In genomic region chr7:130982160-130982638, GRCh38 we compare ENCODE assay signal across 8 cellular contexts.
A peak's percentile ranks its signal among the peaks of the same experiment; 100 is the strongest.
DNase-seq lines count a peak whose midpoint lies in the region; FAIRE-seq and TF ChIP-seq lines count a peak whose summit lies in the region.

No MANE protein-coding gene starts in this region.

- H3K9me3 ChIP-seq in A673 (ENCODE audit: low read depth, low read length, poor library complexity, severe bottlenecking) (no peaks in the 10 kb centered on the region), esophagus squamous epithelium (no peaks in the 10 kb centered on the region), neutrophil (no peaks in the 10 kb centered on the region)

- H3K27me3 ChIP-seq in A673 (replicated peaks; ENCODE audit: insufficient read depth, low read depth, low read length, poor library complexity) = no peaks in the 10 kb centered on the region
- H3K27me3 ChIP-seq in esophagus squamous epithelium = no peaks in the 10 kb centered on the region
- no peaks in the 10 kb centered on the region for H3K27me3 ChIP-seq in neutrophil

- no TSS peak for BruUV-seq in A673 (replicated peaks; lab: Mats Ljungman, UMichigan)

- no peak for FAIRE-seq in HTR-8/SVneo (lab: Jason Lieb, UNC)

- TF ChIP-seq POLR2A in esophagus squamous epithelium (IDR thresholded peaks at IDR 0.05) = no peak

- TF ChIP-seq CTCF in A673 (conservative IDR thresholded peaks at IDR 0.05; ENCODE audit: low read depth, low read length) (peak; percentile 92), GM12865 (IDR thresholded peaks at IDR 0.05; ENCODE audit: insufficient read depth, low read depth, low read length, missing control alignments) (peak; percentile 73), esophagus squamous epithelium (IDR thresholded peaks at IDR 0.05) (peak; percentile 30 to 81 (median 64)), neutrophil (IDR thresholded peaks at IDR 0.05) (peak; percentile 64)

- 17 to 19% methylated on average over 3 of the region's 3 CpGs for WGBS in esophagus squamous epithelium, 2 donors

- H3K4me1 ChIP-seq in A673 (ENCODE audit: insufficient read depth, low read length, poor library complexity, severe bottlenecking) (peaks cover 26% of the 10 kb centered on the region), esophagus squamous epithelium (peaks cover 22 to 61% (median 25%) of the 10 kb centered on the region in 3 donors), neutrophil (ENCODE audit: control insufficient read depth in 1 of 2, insufficient read depth in 1 of 2, low read depth in 1 of 2, low read length in 1 of 2) (peaks cover 0 to 5% of the 10 kb centered on the region in 2 experiments)

- no peak overlapping the region for H3K4me3 ChIP-seq in A673 (ENCODE audit: low read depth, low read length, poor library complexity, severe bottlenecking)
- H3K4me3 ChIP-seq in GM12865 (ENCODE audit: low read depth, low read length) = no peak overlapping the region
- no peak overlapping the region for H3K4me3 ChIP-seq in esophagus squamous epithelium
- H3K4me3 ChIP-seq in neutrophil (ENCODE audit: low read depth in 1 of 2, low read length in 1 of 2) = no peak overlapping the region

- POLR2A ChIA-PET in A673 (lab: Charles Lee; ENCODE audit: low non-redundant PET) = no interaction called here

- intact Hi-C loops in A673 (cut with micrococcal nuclease; ENCODE audit: unreplicated experiment) = no loop called here
- intact Hi-C loops in esophagus squamous epithelium (cut with DNase I) = no loop called here

- H3K36me3 ChIP-seq in A673 (ENCODE audit: insufficient read depth, low read length, poor library complexity, severe bottlenecking) (no peaks in the 10 kb centered on the region), esophagus squamous epithelium (peaks cover 0 to 9% (median 6%) of the 10 kb centered on the region in 3 donors), neutrophil (peaks cover 42% of the 10 kb centered on the region)

- DNase-seq in A673 (ENCODE audit: low spot score) (peak; percentile 59), GM12865 (ENCODE audit: low read depth) (peak; percentile 71), HTR-8/SVneo (ENCODE audit: insufficient read length, low spot score) (peak; percentile 38), RPMI8226 (peak; percentile 40), esophagus squamous epithelium (lab: John Stamatoyannopoulos, UW) (no peak)
- DNase-seq in stimulated activated CD4-positive, alpha-beta T cell treated with anti-CD3 and anti-CD28 coated beads, Interleukin-2, amount 100 ng/mL, for 48 hours = no peak
- DNase-seq in stimulated activated CD4-positive, alpha-beta T cell treated with anti-CD3 and anti-CD28 coated beads, Interleukin-1b, Interleukin-23, amount 100 ng/mL, for 48 hours = no peak

- CTCF ChIA-PET in A673 (lab: Charles Lee) = interaction anchor here (0.5 to 1.4 kb wide), 4 partner anchors 12 to 58 kb away, joined by 3 to 4 read pairs (median 4); no protein-coding TSS in a partner anchor

- no peak overlapping the region for H3K27ac ChIP-seq in A673 (ENCODE audit: low read depth, low read length, poor library complexity, severe bottlenecking)
- H3K27ac ChIP-seq in esophagus squamous epithelium = peak overlapping the region in 2 of 4 donors; percentile 15 to 16
- peak overlapping the region; percentile 50 for H3K27ac ChIP-seq in neutrophil

Comparison
In these comparisons a context has a peak if more than half of its experiments do, and no peak if none do; other contexts are left out.
1. DNase-seq: peak in A673 (single experiment), GM12865 (single experiment), HTR-8/SVneo (single experiment) and RPMI8226 (single experiment); none in esophagus squamous epithelium (single experiment), stimulated activated CD4-positive, alpha-beta T cell treated with anti-CD3 and anti-CD28 coated beads, Interleukin-2, amount 100 ng/mL, for 48 hours (0 of 2) and stimulated activated CD4-positive, alpha-beta T cell treated with anti-CD3 and anti-CD28 coated beads, Interleukin-1b, Interleukin-23, amount 100 ng/mL, for 48 hours (single experiment).
2. Peak in every context shown above with its lines, with median percentiles within 50 percentile points of each other: CTCF ChIP-seq.